24 cellular contexts compared by ENCODE assay signal in the genomic region with DNA sequence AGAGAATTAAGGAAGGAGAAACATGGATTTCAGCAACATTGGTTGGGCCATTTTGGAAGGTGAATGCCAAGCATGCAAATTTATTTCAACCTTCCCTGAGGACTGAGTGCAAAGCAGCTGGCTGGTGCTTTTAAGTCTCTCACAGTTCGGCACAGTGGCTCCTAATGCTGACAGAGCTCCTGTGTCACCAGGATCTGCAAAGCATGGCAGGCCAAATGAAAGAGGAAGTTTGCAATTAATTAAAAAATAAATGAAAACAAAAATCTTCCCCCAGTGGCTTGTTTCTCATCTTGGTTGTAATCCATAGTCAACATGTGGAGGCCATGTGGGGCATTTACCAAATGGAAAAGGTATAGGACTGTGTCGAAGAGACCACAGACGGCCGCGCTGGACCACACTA.
"Had no signal": no experiment of that assay in that cellular context is flagged by ENCODE, and none has a peak within 500 bp of the region (broad histone marks: within the 10 kb centered on the region; RNA-seq: fewer than 3 reads in every experiment).

No MANE protein-coding gene starts in this region.

- H3K27me3 ChIP-seq: gastroesophageal sphincter, neutrophil, spleen, tibial nerve had no signal

- H3K27ac Mint-ChIP-seq: activated CD4-positive, alpha-beta T cell treated with anti-CD3 and anti-CD28 coated beads for 36 hours; activated naive CD4-positive, alpha-beta T cell treated with anti-CD3 and anti-CD28 coated beads, Interleukin-2, amount 50 U/mL, for 72 hours; activated T-cell treated with anti-CD3 and anti-CD28 coated beads, Interleukin-2, amount 50 U/mL, for 72 hours; immature natural killer cell; naive thymus-derived CD8-positive, alpha-beta T cell had no signal

- H3K4me1 Mint-ChIP-seq: activated CD4-positive, alpha-beta T cell treated with anti-CD3 and anti-CD28 coated beads for 36 hours; immature natural killer cell; naive thymus-derived CD8-positive, alpha-beta T cell had no signal

- H3K36me3 Mint-ChIP-seq: immature natural killer cell; naive thymus-derived CD8-positive, alpha-beta T cell had no signal

- DNase-seq: activated CD4-positive, alpha-beta T cell treated with anti-CD3 and anti-CD28 coated beads for 36 hours; activated CD4-positive, alpha-beta T cell treated with anti-CD3 and anti-CD28 coated beads, Interleukin-2, amount 50 U/mL, for 4 hours; activated CD4-positive, CD25-positive, alpha-beta regulatory T cell; activated naive CD4-positive, alpha-beta T cell; activated T-cell treated with anti-CD3 and anti-CD28 coated beads for 4 hours; activated T-cell treated with anti-CD3 and anti-CD28 coated beads, Interleukin-2, amount 50 U/mL, for 72 hours; anterior cingulate cortex; dorsolateral prefrontal cortex; effector memory CD4-positive, alpha-beta T cell; erythroblast; head of caudate nucleus; hypothalamus; immature natural killer cell; kidney; midbrain; naive thymus-derived CD8-positive, alpha-beta T cell; spleen; stimulated activated naive CD4-positive, alpha-beta T cell treated with Interleukin-2 at 50 U/mL for 16 hours; T-helper 2 cell had no signal

- H3K27ac ChIP-seq: coronary artery, dorsolateral prefrontal cortex, gastroesophageal sphincter, neutrophil, spleen, tibial nerve had no signal

- H3K9me3 ChIP-seq: gastroesophageal sphincter, neutrophil, tibial nerve had no signal

- H3K9me3 Mint-ChIP-seq: activated naive CD4-positive, alpha-beta T cell treated with anti-CD3 and anti-CD28 coated beads, Interleukin-2, amount 50 U/mL, for 72 hours; activated T-cell treated with anti-CD3 and anti-CD28 coated beads, Interleukin-2, amount 50 U/mL, for 72 hours; immature natural killer cell had no signal

- H3K4me1 ChIP-seq: gastroesophageal sphincter, spleen, tibial nerve had no signal

- H3K36me3 ChIP-seq: gastroesophageal sphincter, neutrophil, spleen, tibial nerve had no signal

- ATAC-seq: activated CD4-positive, alpha-beta T cell treated with anti-CD3 and anti-CD28 coated beads for 36 hours; activated naive CD4-positive, alpha-beta T cell treated with anti-CD3 and anti-CD28 coated beads, Interleukin-2, amount 50 U/mL, for 72 hours; activated T-cell treated with anti-CD3 and anti-CD28 coated beads, Interleukin-2, amount 50 U/mL, for 72 hours; gastroesophageal sphincter; naive thymus-derived CD8-positive, alpha-beta T cell had no signal

- H3K4me3 Mint-ChIP-seq: activated CD4-positive, alpha-beta T cell treated with anti-CD3 and anti-CD28 coated beads for 36 hours; activated T-cell treated with anti-CD3 and anti-CD28 coated beads, Interleukin-2, amount 50 U/mL, for 72 hours; immature natural killer cell; naive thymus-derived CD8-positive, alpha-beta T cell had no signal

- H3K4me3 ChIP-seq: coronary artery, dorsolateral prefrontal cortex, gastroesophageal sphincter, spleen, tibial nerve had no signal
